23 cellular contexts compared by ENCODE assay signal in the genomic region with DNA sequence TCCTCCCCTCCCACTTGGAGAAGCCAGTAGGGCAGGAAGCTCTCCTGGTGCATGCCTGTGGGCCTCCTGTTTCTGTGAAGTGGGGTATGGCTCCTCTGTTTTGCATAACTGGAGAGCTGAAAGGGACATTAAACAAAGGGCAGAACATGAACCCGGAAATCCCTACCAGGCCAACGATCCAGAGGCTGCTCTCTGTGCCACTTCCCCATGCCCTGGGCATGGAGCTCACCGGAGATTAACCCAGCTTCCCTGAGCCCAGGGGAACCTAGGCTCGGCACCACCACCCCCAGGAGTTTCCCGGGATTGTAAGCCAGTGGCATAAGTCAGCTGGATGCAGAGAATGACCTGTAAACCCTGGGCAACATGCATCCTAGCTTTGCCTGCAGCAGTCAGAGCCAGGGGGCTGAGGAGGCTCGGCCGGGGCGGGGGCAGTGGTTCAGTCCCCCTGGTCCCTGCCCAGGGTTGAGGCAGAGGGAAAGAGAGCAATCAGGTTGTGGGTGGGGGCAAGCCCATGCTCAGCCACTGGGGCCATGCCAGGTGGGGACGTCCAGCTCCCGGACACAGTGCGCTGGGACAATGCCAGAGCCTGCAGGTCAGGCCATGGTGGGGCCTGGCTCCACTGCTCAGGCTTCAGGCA. TPM values are rescaled to one million over a fixed set of nuclear protein-coding genes. Genes with fewer than 3 reads are reported as not detected.
DNase-seq lines count a peak whose midpoint lies in the region; ATAC-seq and TF ChIP-seq lines count a peak whose summit lies in the region.
"Had no signal": no experiment of that assay in that cellular context is flagged by ENCODE, and none has a peak within 500 bp of the region (broad histone marks: within the 10 kb centered on the region; RNA-seq: fewer than 3 reads in every experiment).

No MANE protein-coding gene starts in this region.

- in situ Hi-C loops in transverse colon (cut with MboI; ENCODE audit: low pct_ligation_motif_present in 1 of 4, low pct_unique_long_range_greater_than_20kb in 1 of 4, low sequenced_read_pairs in 3 of 4), result loop anchor here (5.0 to 25.0 kb wide), 5 partner anchors 137 to 364 kb away; no protein-coding TSS in a partner anchor

- peak; percentile 70 for ATAC-seq in WTC11
- peak; percentile 85 to 91 (median 89) for ATAC-seq in right lobe of liver
- no peak for ATAC-seq in HG03280 (IDR thresholded peaks at IDR 0.05; ENCODE audit: unreplicated experiment)

- POLR2A ChIA-PET in WTC11 (lab: Charles Lee), result interaction anchor here (0.7 to 1.6 kb wide), 3 partner anchors 65 to 1285 kb away, joined by 4 to 7 read pairs (median 4); partner anchors contain the start of gene CNDP2

- H3K9me3 ChIP-seq in right lobe of liver (no peaks in the 10 kb centered on the region), transverse colon (no peaks in the 10 kb centered on the region)
- H3K9me3 ChIP-seq: SJSA1, thyroid gland had no signal

- DNase-seq in DMS153 (lab: John Stamatoyannopoulos, UW) (peak; percentile 39), DMS153 treated with DMSO at 0.1 percent for 48 hours (lab: John Stamatoyannopoulos, UW; ENCODE audit: unreplicated experiment) (no peak), WTC11 (ENCODE audit: low spot score) (no peak), right lobe of liver (peak; percentile 71 to 90 (median 84)), transverse colon (peak; percentile 47), cerebellar nuclear complex (lab: John Stamatoyannopoulos, UW) (no peak)
- no peak for DNase-seq in activated naive CD4-positive, alpha-beta T cell treated with anti-CD3 and anti-CD28 coated beads, Interleukin-2, amount 50 U/mL, for 16 hours
- DNase-seq: activated CD4-positive, alpha-beta T cell treated with anti-CD3 and anti-CD28 coated beads for 1 hour; activated effector memory CD4-positive, alpha-beta T cell treated with Interleukin-2 at 50 U/mL for 16 hours; amygdala; DMS79; NCI-H1694 treated with DMSO at 0.1 percent for 48 hours; NCI-H446; stimulated activated CD4-positive, alpha-beta T cell treated with anti-CD3 and anti-CD28 coated beads, Interleukin-4, amount 100 ng/mL, for 4 hours; stimulated activated CD8-positive, alpha-beta memory T cell treated with anti-CD3 and anti-CD28 coated beads, Interleukin-4, amount 100 ng/mL, for 48 hours; thyroid gland had no signal

- peaks cover 19% of the 10 kb centered on the region for H3K4me1 Mint-ChIP-seq in WTC11

- H3K36me3 ChIP-seq in right lobe of liver (no peaks in the 10 kb centered on the region), transverse colon (no peaks in the 10 kb centered on the region)
- H3K36me3 ChIP-seq: SJSA1, thyroid gland had no signal

- WGBS in right lobe of liver (ENCODE audit: insufficient coverage, low coverage, low lambda C conversion rate, missing lambda C conversion rate), result 7% methylated on average over 2 of the region's 11 CpGs
- 70% methylated on average over 10 of the region's 11 CpGs; no CpG with 5 or more reads in 1 of the 2 donors for WGBS in transverse colon (ENCODE audit: low coverage in 1 of 2), 2 donors

- TF ChIP-seq CTCF in WTC11 (IDR thresholded peaks at IDR 0.05) (no peak), right lobe of liver (IDR thresholded peaks at IDR 0.05) (no peak), transverse colon (IDR thresholded peaks at IDR 0.05) (no peak)

- no peak overlapping the region for H3K4me3 Mint-ChIP-seq in WTC11
- H3K4me3 Mint-ChIP-seq: central memory CD8-positive, alpha-beta T cell; T-helper 2 cell treated with Interferon-gamma antibody and Interleukin-4, amounts not matched to agents 5 μg/mL and 100 μg/mL, for 36 hours had no signal

- H3K27ac Mint-ChIP-seq in WTC11, result no peak overlapping the region
- H3K27ac Mint-ChIP-seq: T-helper 2 cell treated with Interferon-gamma antibody and Interleukin-4, amounts not matched to agents 5 μg/mL and 100 μg/mL, for 36 hours had no signal

- H3K27me3 Mint-ChIP-seq in WTC11 (ENCODE audit: low read depth), result no peaks in the 10 kb centered on the region

- H3K27ac ChIP-seq in right lobe of liver (peak overlapping the region; percentile 70 to 87 (median 84)), transverse colon (peak overlapping the region; percentile 32 to 57 (median 45))
- H3K27ac ChIP-seq: 22Rv1, parathyroid adenoma, SJSA1, thyroid gland had no signal

- H3K36me3 Mint-ChIP-seq in WTC11, result no peaks in the 10 kb centered on the region

- CTCF ChIA-PET in WTC11 (lab: Charles Lee), result interaction anchor here (0.6 to 3.5 kb wide), 19 partner anchors 9 to 354 kb away, joined by 3 to 46 read pairs (median 4); partner anchors contain the start of gene CNDP2

- H3K27me3 ChIP-seq in right lobe of liver, result no peaks in the 10 kb centered on the region
- H3K27me3 ChIP-seq in transverse colon, result no peaks in the 10 kb centered on the region
- H3K27me3 ChIP-seq: SJSA1, thyroid gland had no signal

- no peaks in the 10 kb centered on the region for H3K9me3 Mint-ChIP-seq in WTC11
- H3K9me3 Mint-ChIP-seq: central memory CD8-positive, alpha-beta T cell; T-helper 2 cell treated with Interferon-gamma antibody and Interleukin-4, amounts not matched to agents 5 μg/mL and 100 μg/mL, for 36 hours had no signal

- H3K4me3 ChIP-seq in right lobe of liver (no peak overlapping the region), transverse colon (no peak overlapping the region)
- H3K4me3 ChIP-seq: SJSA1, smooth muscle cell, thyroid gland had no signal

- TF ChIP-seq POLR2A in right lobe of liver (IDR thresholded peaks at IDR 0.05), result peak; percentile 39
- peak; percentile 26 for TF ChIP-seq POLR2A in transverse colon (IDR thresholded peaks at IDR 0.05)

- no peak for TF ChIP-seq EP300 in transverse colon (IDR thresholded peaks at IDR 0.05; ENCODE audit: low read depth)

- intact Hi-C loops in right lobe of liver (cut with DNase I), result loop anchor here in 1 of 2 donors (10.0 kb wide), 1 partner anchor 137 kb away; no protein-coding TSS in a partner anchor
- intact Hi-C loops in transverse colon (cut with DNase I; ENCODE audit: low total_unique reads), result loop anchor here (5.0 to 10.0 kb wide), 2 partner anchors 144 to 357 kb away; no protein-coding TSS in a partner anchor

- H3K4me1 ChIP-seq in right lobe of liver (peaks cover 0 to 22% (median 10%) of the 10 kb centered on the region in 4 donors), transverse colon (peaks cover 0 to 24% (median 10%) of the 10 kb centered on the region in 4 donors)
- H3K4me1 ChIP-seq: parathyroid adenoma, thyroid gland had no signal

TF ChIP-seq in WTC11, 78 proteins besides CTCF, POLR2A, EP300 and RAD21:
- TF ChIP-seq TEAD4 (CRISPR knock-in tag; IDR thresholded peaks at IDR 0.05) (no peak), ZNF232 (CRISPR knock-in tag; IDR thresholded peaks at IDR 0.05) (no peak), SOX15 (CRISPR knock-in tag; IDR thresholded peaks at IDR 0.05) (no peak)
- TF ChIP-seq, protein P1, sequence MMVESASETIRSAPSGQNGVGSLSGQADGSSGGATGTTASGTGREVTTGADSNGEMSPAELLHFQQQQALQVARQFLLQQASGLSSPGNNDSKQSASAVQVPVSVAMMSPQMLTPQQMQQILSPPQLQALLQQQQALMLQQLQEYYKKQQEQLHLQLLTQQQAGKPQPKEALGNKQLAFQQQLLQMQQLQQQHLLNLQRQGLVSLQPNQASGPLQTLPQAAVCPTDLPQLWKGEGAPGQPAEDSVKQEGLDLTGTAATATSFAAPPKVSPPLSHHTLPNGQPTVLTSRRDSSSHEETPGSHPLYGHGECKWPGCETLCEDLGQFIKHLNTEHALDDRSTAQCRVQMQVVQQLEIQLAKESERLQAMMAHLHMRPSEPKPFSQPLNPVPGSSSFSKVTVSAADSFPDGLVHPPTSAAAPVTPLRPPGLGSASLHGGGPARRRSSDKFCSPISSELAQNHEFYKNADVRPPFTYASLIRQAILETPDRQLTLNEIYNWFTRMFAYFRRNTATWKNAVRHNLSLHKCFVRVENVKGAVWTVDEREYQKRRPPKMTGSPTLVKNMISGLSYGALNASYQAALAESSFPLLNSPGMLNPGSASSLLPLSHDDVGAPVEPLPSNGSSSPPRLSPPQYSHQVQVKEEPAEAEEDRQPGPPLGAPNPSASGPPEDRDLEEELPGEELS (CRISPR knock-in tag; IDR thresholded peaks at IDR 0.05), result 0 out of 2 replicates have a peak, but pooled peaks have one; percentile 28

RNA-seq across cellular contexts. Expression of gene TIMM21, which starts 49.5 kb away (rescaled TPM):
- total RNA-seq in WTC11 (2021) (43.7 to 47.7 TPM (median 45.4 TPM) in 3 replicates), right lobe of liver (10 to 100 TPM; 17.4 to 38.4 (median 20.6) TPM), transverse colon (10 to 100 TPM; 10.5 to 38.1 (median 22.0) TPM)

RNA-seq across cellular contexts. Expression of gene FBXO15, which starts 50.2 kb away (rescaled TPM):
- 0.96 to 1.9 TPM (median 1.6 TPM) in 3 replicates for total RNA-seq in WTC11 (2021)
- 1 to 10 TPM in 1 of 6 experiments, under 1 TPM in 4, not detected in 1; 0.19 to 1.7 (median 0.60) TPM for total RNA-seq in right lobe of liver
- total RNA-seq in transverse colon, result under 1 TPM in 2 of 4 donors, not detected in 2; 0.14 to 0.64 TPM

Comparison
In these comparisons a context has a peak if more than half of its experiments do, and no peak if none do; other contexts are left out.
1. DNase-seq: peak in DMS153 (single experiment), right lobe of liver (3 of 3) and transverse colon (single experiment); none in DMS153 treated with DMSO at 0.1 percent for 48 hours (single experiment), WTC11 (single experiment), cerebellar nuclear complex (0 of 2) and activated naive CD4-positive, alpha-beta T cell treated with anti-CD3 and anti-CD28 coated beads, Interleukin-2, amount 50 U/mL, for 16 hours (single experiment).